ENCODE assay signal across 1 cellular context in the genomic region with DNA sequence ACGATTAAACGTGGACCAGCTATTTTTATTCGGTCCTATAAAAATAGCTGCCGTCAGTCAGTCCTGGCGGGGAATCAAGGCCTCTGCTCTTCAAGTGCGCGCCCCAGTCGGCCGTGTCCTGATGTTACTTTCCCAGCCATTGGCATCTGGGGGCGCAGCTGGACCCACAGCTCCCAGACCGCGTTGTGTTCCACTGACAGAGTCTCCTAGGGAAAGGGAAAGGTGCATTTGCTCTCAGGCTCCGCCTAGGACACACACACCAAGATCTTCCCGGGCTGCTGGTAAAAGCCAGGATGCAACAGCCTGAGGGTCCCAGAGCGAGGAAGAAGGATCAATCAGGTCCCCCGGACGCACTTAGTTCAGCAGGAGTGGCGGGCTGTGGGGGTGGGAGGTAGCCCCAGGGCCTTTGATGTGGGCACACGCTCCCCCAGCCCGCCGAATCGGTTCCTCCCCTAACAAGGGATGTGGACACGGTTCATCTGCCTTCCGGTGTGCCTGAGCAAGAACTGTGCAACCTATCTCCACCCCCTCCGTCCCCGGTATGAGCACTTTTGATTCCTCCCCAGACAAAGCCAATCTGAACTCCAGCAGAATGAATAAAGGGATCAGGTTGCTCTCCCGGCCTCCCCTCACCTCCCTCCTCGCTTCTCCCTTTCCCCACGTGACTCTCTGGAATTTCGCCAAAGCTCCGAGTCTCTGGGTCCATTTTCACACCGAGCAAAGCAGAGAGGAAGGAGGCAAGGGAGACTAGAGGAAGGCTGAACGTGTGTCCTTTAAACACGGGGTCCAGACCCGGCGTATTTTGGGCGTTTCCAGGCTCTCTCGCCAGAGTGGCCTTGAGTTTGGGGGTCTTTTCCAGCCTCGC.
A peak's percentile ranks its signal among the peaks of the same experiment; 100 is the strongest.
TF ChIP-seq lines count a peak whose summit lies in the region.

No MANE protein-coding gene starts in this region.

TF ChIP-seq in HepG2, 621 proteins besides CTCF, POLR2A, EP300 and RAD21 (continued from another document and continues in another):
- TF ChIP-seq, protein P1, sequence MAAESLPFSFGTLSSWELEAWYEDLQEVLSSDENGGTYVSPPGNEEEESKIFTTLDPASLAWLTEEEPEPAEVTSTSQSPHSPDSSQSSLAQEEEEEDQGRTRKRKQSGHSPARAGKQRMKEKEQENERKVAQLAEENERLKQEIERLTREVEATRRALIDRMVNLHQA (CRISPR knock-in tag; IDR thresholded peaks at IDR 0.05), result no peak
- 0 out of 2 replicates have a peak, but pooled peaks have one; percentile 13 for TF ChIP-seq ZNF503 (CRISPR knock-in tag; IDR thresholded peaks at IDR 0.05)
- TF ChIP-seq ZNF333 (CRISPR knock-in tag; IDR thresholded peaks at IDR 0.05; ENCODE audit: borderline replicate concordance), result peak; percentile 20; the same call in 1 of the 2 replicates
- no peak; the same call in 1 of the 2 replicates for TF ChIP-seq FOXK1 (CRISPR knock-in tag; IDR thresholded peaks at IDR 0.05; ENCODE audit: borderline replicate concordance, low read depth)
- TF ChIP-seq ZNF784 (CRISPR knock-in tag; IDR thresholded peaks at IDR 0.05; ENCODE audit: borderline replicate concordance), result no peak
- TF ChIP-seq, protein P2, sequence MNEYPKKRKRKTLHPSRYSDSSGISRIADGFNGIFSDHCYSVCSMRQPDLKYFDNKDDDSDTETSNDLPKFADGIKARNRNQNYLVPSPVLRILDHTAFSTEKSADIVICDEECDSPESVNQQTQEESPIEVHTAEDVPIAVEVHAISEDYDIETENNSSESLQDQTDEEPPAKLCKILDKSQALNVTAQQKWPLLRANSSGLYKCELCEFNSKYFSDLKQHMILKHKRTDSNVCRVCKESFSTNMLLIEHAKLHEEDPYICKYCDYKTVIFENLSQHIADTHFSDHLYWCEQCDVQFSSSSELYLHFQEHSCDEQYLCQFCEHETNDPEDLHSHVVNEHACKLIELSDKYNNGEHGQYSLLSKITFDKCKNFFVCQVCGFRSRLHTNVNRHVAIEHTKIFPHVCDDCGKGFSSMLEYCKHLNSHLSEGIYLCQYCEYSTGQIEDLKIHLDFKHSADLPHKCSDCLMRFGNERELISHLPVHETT (CRISPR knock-in tag; conservative IDR thresholded peaks at IDR 0.05), result no peak
- TF ChIP-seq TBX2 (CRISPR knock-in tag; IDR thresholded peaks at IDR 0.05; ENCODE audit: borderline replicate concordance), result peak; percentile 39; the same call in 1 of the 2 replicates
- TF ChIP-seq ZFP90 (CRISPR knock-in tag; IDR thresholded peaks at IDR 0.05; ENCODE audit: borderline replicate concordance), result 0 out of 2 replicates have a peak, but pooled peaks have one; percentile 32
- no peak for TF ChIP-seq HNRNPUL1 (IDR thresholded peaks at IDR 0.05; ENCODE audit: low read depth, low read length)
- TF ChIP-seq ARNT (IDR thresholded peaks at IDR 0.05), result no peak
- no peak for TF ChIP-seq ZNF567 (CRISPR knock-in tag; IDR thresholded peaks at IDR 0.05; ENCODE audit: borderline replicate concordance)
- TF ChIP-seq MED1 (CRISPR knock-in tag; IDR thresholded peaks at IDR 0.05), result no peak; the same call in 1 of the 2 replicates
- no peak for TF ChIP-seq CAMTA2 (CRISPR knock-in tag; IDR thresholded peaks at IDR 0.05; ENCODE audit: borderline replicate concordance)
- no peak for TF ChIP-seq U2AF2 (IDR thresholded peaks at IDR 0.05; ENCODE audit: low read depth, low read length)
- no peak for TF ChIP-seq NFKB2 (CRISPR knock-in tag; IDR thresholded peaks at IDR 0.05; ENCODE audit: borderline replicate concordance)
- 0 out of 2 replicates have a peak, but pooled peaks have one; percentile 44 for TF ChIP-seq HOXD1 (CRISPR knock-in tag; IDR thresholded peaks at IDR 0.05)
- TF ChIP-seq JDP2 (CRISPR knock-in tag; IDR thresholded peaks at IDR 0.05; ENCODE audit: borderline replicate concordance), result no peak
- TF ChIP-seq MZF1 (CRISPR knock-in tag; IDR thresholded peaks at IDR 0.05; ENCODE audit: borderline replicate concordance), result no peak
- peak; percentile 60 for TF ChIP-seq ZNF574 (CRISPR knock-in tag; IDR thresholded peaks at IDR 0.05)
- TF ChIP-seq MIER3 (CRISPR knock-in tag; IDR thresholded peaks at IDR 0.05; ENCODE audit: borderline replicate concordance), result no peak
- TF ChIP-seq CEBPB (IDR thresholded peaks at IDR 0.05; ENCODE audit: borderline replicate concordance, low read depth, low read length), result no peak
- TF ChIP-seq SRSF1 (optimal IDR thresholded peaks at IDR 0.05; ENCODE audit: low read depth, low read length), result peak; percentile 51
- TF ChIP-seq NR2F1 (CRISPR knock-in tag; IDR thresholded peaks at IDR 0.05), result no peak
- TF ChIP-seq, protein P3, sequence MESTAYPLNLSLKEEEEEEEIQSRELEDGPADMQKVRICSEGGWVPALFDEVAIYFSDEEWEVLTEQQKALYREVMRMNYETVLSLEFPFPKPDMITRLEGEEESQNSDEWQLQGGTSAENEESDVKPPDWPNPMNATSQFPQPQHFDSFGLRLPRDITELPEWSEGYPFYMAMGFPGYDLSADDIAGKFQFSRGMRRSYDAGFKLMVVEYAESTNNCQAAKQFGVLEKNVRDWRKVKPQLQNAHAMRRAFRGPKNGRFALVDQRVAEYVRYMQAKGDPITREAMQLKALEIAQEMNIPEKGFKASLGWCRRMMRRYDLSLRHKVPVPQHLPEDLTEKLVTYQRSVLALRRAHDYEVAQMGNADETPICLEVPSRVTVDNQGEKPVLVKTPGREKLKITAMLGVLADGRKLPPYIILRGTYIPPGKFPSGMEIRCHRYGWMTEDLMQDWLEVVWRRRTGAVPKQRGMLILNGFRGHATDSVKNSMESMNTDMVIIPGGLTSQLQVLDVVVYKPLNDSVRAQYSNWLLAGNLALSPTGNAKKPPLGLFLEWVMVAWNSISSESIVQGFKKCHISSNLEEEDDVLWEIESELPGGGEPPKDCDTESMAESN (CRISPR knock-in tag; conservative IDR thresholded peaks at IDR 0.05), result peak; percentile 32; the same call in 1 of the 2 replicates
- TF ChIP-seq GMEB2 (CRISPR knock-in tag; IDR thresholded peaks at IDR 0.05; ENCODE audit: low read depth), result no peak
- TF ChIP-seq, protein P4, sequence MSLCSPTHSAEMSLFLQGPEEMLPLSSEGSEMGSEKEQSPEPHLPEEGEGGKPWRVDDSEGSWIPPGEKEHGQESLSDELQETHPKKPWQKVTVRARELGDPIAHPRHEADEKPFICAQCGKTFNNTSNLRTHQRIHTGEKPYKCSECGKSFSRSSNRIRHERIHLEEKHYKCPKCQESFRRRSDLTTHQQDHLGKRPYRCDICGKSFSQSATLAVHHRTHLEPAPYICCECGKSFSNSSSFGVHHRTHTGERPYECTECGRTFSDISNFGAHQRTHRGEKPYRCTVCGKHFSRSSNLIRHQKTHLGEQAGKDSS (CRISPR knock-in tag; IDR thresholded peaks at IDR 0.05; ENCODE audit: borderline replicate concordance, low read depth), result no peak
- TF ChIP-seq, protein P5, sequence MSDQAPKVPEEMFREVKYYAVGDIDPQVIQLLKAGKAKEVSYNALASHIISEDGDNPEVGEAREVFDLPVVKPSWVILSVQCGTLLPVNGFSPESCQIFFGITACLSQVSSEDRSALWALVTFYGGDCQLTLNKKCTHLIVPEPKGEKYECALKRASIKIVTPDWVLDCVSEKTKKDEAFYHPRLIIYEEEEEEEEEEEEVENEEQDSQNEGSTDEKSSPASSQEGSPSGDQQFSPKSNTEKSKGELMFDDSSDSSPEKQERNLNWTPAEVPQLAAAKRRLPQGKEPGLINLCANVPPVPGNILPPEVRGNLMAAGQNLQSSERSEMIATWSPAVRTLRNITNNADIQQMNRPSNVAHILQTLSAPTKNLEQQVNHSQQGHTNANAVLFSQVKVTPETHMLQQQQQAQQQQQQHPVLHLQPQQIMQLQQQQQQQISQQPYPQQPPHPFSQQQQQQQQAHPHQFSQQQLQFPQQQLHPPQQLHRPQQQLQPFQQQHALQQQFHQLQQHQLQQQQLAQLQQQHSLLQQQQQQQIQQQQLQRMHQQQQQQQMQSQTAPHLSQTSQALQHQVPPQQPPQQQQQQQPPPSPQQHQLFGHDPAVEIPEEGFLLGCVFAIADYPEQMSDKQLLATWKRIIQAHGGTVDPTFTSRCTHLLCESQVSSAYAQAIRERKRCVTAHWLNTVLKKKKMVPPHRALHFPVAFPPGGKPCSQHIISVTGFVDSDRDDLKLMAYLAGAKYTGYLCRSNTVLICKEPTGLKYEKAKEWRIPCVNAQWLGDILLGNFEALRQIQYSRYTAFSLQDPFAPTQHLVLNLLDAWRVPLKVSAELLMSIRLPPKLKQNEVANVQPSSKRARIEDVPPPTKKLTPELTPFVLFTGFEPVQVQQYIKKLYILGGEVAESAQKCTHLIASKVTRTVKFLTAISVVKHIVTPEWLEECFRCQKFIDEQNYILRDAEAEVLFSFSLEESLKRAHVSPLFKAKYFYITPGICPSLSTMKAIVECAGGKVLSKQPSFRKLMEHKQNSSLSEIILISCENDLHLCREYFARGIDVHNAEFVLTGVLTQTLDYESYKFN (CRISPR knock-in tag; conservative IDR thresholded peaks at IDR 0.05), result peak; percentile 21; the same call in 1 of the 2 replicates
- TF ChIP-seq KAT2B (IDR thresholded peaks at IDR 0.05; ENCODE audit: borderline replicate concordance, low read depth, low read length), result no peak
- TF ChIP-seq ZNF720 (CRISPR knock-in tag; IDR thresholded peaks at IDR 0.05), result no peak
- no peak for TF ChIP-seq NFYC (CRISPR knock-in tag; IDR thresholded peaks at IDR 0.05)
- TF ChIP-seq ZMYM4 (CRISPR knock-in tag; IDR thresholded peaks at IDR 0.05), result peak; percentile 56; the same call in 1 of the 2 replicates
- TF ChIP-seq ZNF33A (CRISPR knock-in tag; IDR thresholded peaks at IDR 0.05; ENCODE audit: borderline replicate concordance), result no peak
- TF ChIP-seq CEBPG (CRISPR knock-in tag; IDR thresholded peaks at IDR 0.05), result peak; percentile 8; the same call in 1 of the 2 replicates
- no peak for TF ChIP-seq ZFP41 (CRISPR knock-in tag; IDR thresholded peaks at IDR 0.05; ENCODE audit: borderline replicate concordance)
- no peak; the same call in 1 of the 2 replicates for TF ChIP-seq NRL (CRISPR knock-in tag; IDR thresholded peaks at IDR 0.05; ENCODE audit: borderline replicate concordance)
- TF ChIP-seq CHD4 (IDR thresholded peaks at IDR 0.05; ENCODE audit: borderline replicate concordance, low read length), result no peak
- TF ChIP-seq ZNF879 (CRISPR knock-in tag; IDR thresholded peaks at IDR 0.05), result no peak
- TF ChIP-seq ZFP36 (IDR thresholded peaks at IDR 0.05; ENCODE audit: borderline replicate concordance, low read depth, low read length, partially characterized antibody), result no peak
- TF ChIP-seq ZNF124 (CRISPR knock-in tag; IDR thresholded peaks at IDR 0.05), result no peak
- peak; percentile 79 for TF ChIP-seq ASH2L (IDR thresholded peaks at IDR 0.05; ENCODE audit: insufficient read length, low read depth, low read length)
- TF ChIP-seq ZIK1 (CRISPR knock-in tag; IDR thresholded peaks at IDR 0.05; ENCODE audit: borderline replicate concordance, low read depth), result no peak
- no peak for TF ChIP-seq ZNF614 (CRISPR knock-in tag; IDR thresholded peaks at IDR 0.05; ENCODE audit: borderline replicate concordance)
- no peak for TF ChIP-seq GPN1 (CRISPR knock-in tag; IDR thresholded peaks at IDR 0.05; ENCODE audit: borderline replicate concordance)
- TF ChIP-seq TRIM24 (CRISPR knock-in tag; IDR thresholded peaks at IDR 0.05), result no peak
- TF ChIP-seq ZNF569 (CRISPR knock-in tag; IDR thresholded peaks at IDR 0.05; ENCODE audit: borderline replicate concordance), result no peak
- TF ChIP-seq RARA (CRISPR knock-in tag; IDR thresholded peaks at IDR 0.05), result no peak
- TF ChIP-seq ZNF652 (CRISPR knock-in tag; IDR thresholded peaks at IDR 0.05; ENCODE audit: borderline replicate concordance, low read depth), result 0 out of 2 replicates have a peak, but pooled peaks have one; percentile 4
- TF ChIP-seq ZNF83 (CRISPR knock-in tag; IDR thresholded peaks at IDR 0.05; ENCODE audit: borderline replicate concordance), result 0 out of 2 replicates have a peak, but pooled peaks have one; percentile 50
